21 cellular contexts compared by ENCODE assay signal in the genomic region with DNA sequence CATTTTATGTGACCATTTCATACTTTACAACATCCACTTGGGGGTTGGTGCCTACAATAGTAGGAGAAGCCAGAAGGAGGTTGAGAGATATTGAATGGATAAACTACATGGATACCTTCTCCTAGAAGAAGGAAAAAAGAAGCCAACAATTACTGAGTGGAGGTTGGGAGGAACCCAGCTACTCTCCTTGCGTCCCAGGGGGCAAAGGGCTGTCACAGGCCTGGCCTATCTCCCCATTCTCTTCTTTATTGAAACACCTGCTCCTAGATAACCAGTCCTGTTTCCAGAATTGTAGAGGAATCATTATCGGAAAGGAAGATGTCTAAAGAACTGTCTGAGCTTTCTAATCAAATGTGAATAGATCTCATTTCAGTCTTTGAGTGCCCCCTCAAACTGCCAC.
DNase-seq lines count a peak whose midpoint lies in the region; ATAC-seq and TF ChIP-seq lines count a peak whose summit lies in the region.
"Had no signal": no experiment of that assay in that cellular context is flagged by ENCODE, and none has a peak within 500 bp of the region (broad histone marks: within the 10 kb centered on the region; RNA-seq: fewer than 3 reads in every experiment).

No MANE protein-coding gene starts in this region.

- intact Hi-C loops in activated CD8-positive, alpha-beta T cell treated with anti-CD3 and anti-CD28 coated beads for 36 hours (cut with micrococcal nuclease) = no loop called here

- H3K27ac ChIP-seq in VCaP = peak overlapping the region; percentile 67
- H3K27ac ChIP-seq in iPS-20b (ENCODE audit: low read length) = no peak overlapping the region
- H3K27ac ChIP-seq in temporal lobe (ENCODE audit: low read depth, low read length) = peak overlapping the region; percentile 97
- H3K27ac ChIP-seq: adrenal gland, parathyroid adenoma had no signal

- no peaks in the 10 kb centered on the region for H3K9me3 Mint-ChIP-seq in activated CD8-positive, alpha-beta T cell treated with anti-CD3 and anti-CD28 coated beads for 36 hours
- H3K9me3 Mint-ChIP-seq: activated B cell treated with CpG ODN at 0.5 μM for 24 hours; activated CD4-positive, alpha-beta memory T cell treated with anti-CD3 and anti-CD28 coated beads, Interleukin-2, amount 10 ng/mL, durations not matched to agents 7 days and 5 days; naive thymus-derived CD8-positive, alpha-beta T cell had no signal

- POLR2A ChIA-PET in activated CD8-positive, alpha-beta T cell treated with anti-CD3 and anti-CD28 coated beads for 36 hours (lab: Charles Lee) = no interaction called here

- DNase-seq in NCI-H146 (lab: John Stamatoyannopoulos, UW) (peak; percentile 85), DMS 273 (lab: John Stamatoyannopoulos, UW; ENCODE audit: unreplicated experiment) (no peak)
- no peak for DNase-seq in activated CD8-positive, alpha-beta T cell treated with anti-CD3 and anti-CD28 coated beads for 36 hours
- DNase-seq: activated B cell treated with CpG ODN at 0.5 μM for 24 hours; activated CD4-positive, alpha-beta memory T cell treated with anti-CD3 and anti-CD28 coated beads, Interleukin-2, amount 10 ng/mL, durations not matched to agents 7 days and 5 days; activated gamma-delta T cell treated with Interleukin-2 at 50 U/mL for 16 hours; activated T-cell treated with anti-CD3 and anti-CD28 coated beads for 4 hours; adrenal gland; DND-41; left cardiac atrium; mesendoderm; naive thymus-derived CD8-positive, alpha-beta T cell; NCI-H2171 treated with DMSO at 0.1 percent for 48 hours; NCI-H524 treated with DMSO at 0.1 percent for 48 hours had no signal

- H3K9me3 ChIP-seq in iPS-20b (ENCODE audit: insufficient read depth, low read depth, low read length) = no peaks in the 10 kb centered on the region
- H3K9me3 ChIP-seq: adrenal gland, breast epithelium had no signal

- peak overlapping the region; percentile 1; the same call in 1 of the 2 replicates for H3K4me3 ChIP-seq in iPS-20b (ENCODE audit: low read length)
- H3K4me3 ChIP-seq: adrenal gland, breast epithelium had no signal

- no peak overlapping the region for H3K4me3 Mint-ChIP-seq in activated CD8-positive, alpha-beta T cell treated with anti-CD3 and anti-CD28 coated beads for 36 hours
- H3K4me3 Mint-ChIP-seq: activated B cell treated with CpG ODN at 0.5 μM for 24 hours; activated CD4-positive, alpha-beta memory T cell treated with anti-CD3 and anti-CD28 coated beads, Interleukin-2, amount 10 ng/mL, durations not matched to agents 7 days and 5 days; naive thymus-derived CD8-positive, alpha-beta T cell had no signal

- H3K36me3 Mint-ChIP-seq in activated CD8-positive, alpha-beta T cell treated with anti-CD3 and anti-CD28 coated beads for 36 hours (ENCODE audit: low read depth) = no peaks in the 10 kb centered on the region
- H3K36me3 Mint-ChIP-seq: naive thymus-derived CD8-positive, alpha-beta T cell had no signal

- peak overlapping the region; percentile 23 for H3K9ac ChIP-seq in iPS-20b (ENCODE audit: low read depth, low read length)
- H3K9ac ChIP-seq: parathyroid adenoma had no signal

- CTCF ChIA-PET in activated CD8-positive, alpha-beta T cell treated with anti-CD3 and anti-CD28 coated beads for 36 hours (lab: Charles Lee) = no interaction called here

- H3K27ac Mint-ChIP-seq in activated CD8-positive, alpha-beta T cell treated with anti-CD3 and anti-CD28 coated beads for 36 hours = no peak overlapping the region
- H3K27ac Mint-ChIP-seq: activated B cell treated with CpG ODN at 0.5 μM for 24 hours; activated CD4-positive, alpha-beta memory T cell treated with anti-CD3 and anti-CD28 coated beads, Interleukin-2, amount 10 ng/mL, durations not matched to agents 7 days and 5 days had no signal

- H3K4me1 Mint-ChIP-seq in activated CD8-positive, alpha-beta T cell treated with anti-CD3 and anti-CD28 coated beads for 36 hours (ENCODE audit: low read depth) = no peaks in the 10 kb centered on the region
- H3K4me1 Mint-ChIP-seq: activated B cell treated with CpG ODN at 0.5 μM for 24 hours; activated CD4-positive, alpha-beta memory T cell treated with anti-CD3 and anti-CD28 coated beads, Interleukin-2, amount 10 ng/mL, durations not matched to agents 7 days and 5 days; naive thymus-derived CD8-positive, alpha-beta T cell had no signal

- H3K36me3 ChIP-seq in iPS-20b (ENCODE audit: insufficient read depth, low read depth, low read length) = no peaks in the 10 kb centered on the region
- H3K36me3 ChIP-seq: adrenal gland, breast epithelium had no signal

- no peak for TF ChIP-seq CTCF in VCaP (conservative IDR thresholded peaks at IDR 0.05)
- TF ChIP-seq CTCF in activated CD8-positive, alpha-beta T cell treated with anti-CD3 and anti-CD28 coated beads for 36 hours (IDR thresholded peaks at IDR 0.05) = no peak

- no peaks in the 10 kb centered on the region for H3K27me3 ChIP-seq in iPS-20b (ENCODE audit: insufficient read depth, low read length)
- H3K27me3 ChIP-seq: adrenal gland, breast epithelium had no signal

- no peak for ATAC-seq in HG03039 (IDR thresholded peaks at IDR 0.05; ENCODE audit: unreplicated experiment)
- no peak for ATAC-seq in activated CD8-positive, alpha-beta T cell treated with anti-CD3 and anti-CD28 coated beads for 36 hours
- ATAC-seq: left cardiac atrium; naive thymus-derived CD8-positive, alpha-beta T cell; sciatic nerve had no signal

- H3K27me3 Mint-ChIP-seq in activated CD8-positive, alpha-beta T cell treated with anti-CD3 and anti-CD28 coated beads for 36 hours = peaks cover 6% of the 10 kb centered on the region

- peaks cover 47% of the 10 kb centered on the region for H3K4me1 ChIP-seq in iPS-20b (ENCODE audit: insufficient read depth, low read length)
- H3K4me1 ChIP-seq: adrenal gland, breast epithelium had no signal
